Comparison of ENCODE assay signal across 27 cellular contexts in genomic region chr7:47649901-47650300, GRCh38.
DNase-seq lines count a peak whose midpoint lies in the region; ATAC-seq, FAIRE-seq and TF ChIP-seq lines count a peak whose summit lies in the region.
"Had no signal": no experiment of that assay in that cellular context is flagged by ENCODE, and none has a peak within 500 bp of the region (broad histone marks: within the 10 kb centered on the region; RNA-seq: fewer than 3 reads in every experiment).

No MANE protein-coding gene starts in this region.

- no peak overlapping the region for H2AK9ac ChIP-seq in IMR-90 (replicated peaks; ENCODE audit: low read depth, low read length, poor library complexity)

- H3K14ac ChIP-seq in IMR-90 (replicated peaks; ENCODE audit: low read depth, low read length): peak overlapping the region; percentile 83

- peak overlapping the region; percentile 60 for H4K5ac ChIP-seq in IMR-90 (ENCODE audit: low read depth, low read length)

- H2BK20ac ChIP-seq in IMR-90 (ENCODE audit: low read depth, low read length): peak overlapping the region; percentile 98

- H4K8ac ChIP-seq in IMR-90 (ENCODE audit: low read depth in 2 of 2, low read length in 2 of 2): peak overlapping the region; percentile 65 to 85; a peak in 2 of 4 replicates

- H3K36me3 Mint-ChIP-seq in astrocyte (ENCODE audit: low read depth, unreplicated experiment) (peaks cover 2% of the 10 kb centered on the region), neural progenitor cell (peaks cover 3% of the 10 kb centered on the region), MCF 10A (ENCODE audit: insufficient read depth, unreplicated experiment) (no peaks in the 10 kb centered on the region), HFFc6 (ENCODE audit: low read depth) (no peaks in the 10 kb centered on the region)
- H3K36me3 Mint-ChIP-seq: IgD-negative memory B cell had no signal

- dilution Hi-C loops in IMR-90 (cut with HindIII; ENCODE audit: low sequenced_read_pairs, unreplicated experiment): no loop called here

- H3K9me3 ChIP-seq in IMR-90 (ENCODE audit: control insufficient read depth, insufficient read depth, low read length) (no peaks in the 10 kb centered on the region), astrocyte (ENCODE audit: insufficient read depth, low read depth, low read length) (no peaks in the 10 kb centered on the region), neural progenitor cell (ENCODE audit: low read depth) (no peaks in the 10 kb centered on the region)

- BruUV-seq in IMR-90 (replicated peaks; lab: Mats Ljungman, UMichigan) (no TSS peak), MCF 10A (replicated peaks; lab: Mats Ljungman, UMichigan) (no TSS peak)

- no peak overlapping the region for H3K4me3 Mint-ChIP-seq in astrocyte (ENCODE audit: unreplicated experiment)
- no peak overlapping the region for H3K4me3 Mint-ChIP-seq in neural progenitor cell
- no peak overlapping the region for H3K4me3 Mint-ChIP-seq in MCF 10A (ENCODE audit: unreplicated experiment)
- no peak overlapping the region for H3K4me3 Mint-ChIP-seq in HFFc6
- H3K4me3 Mint-ChIP-seq: CD14-positive monocyte, IgD-negative memory B cell, T-helper 17 cell had no signal

- H3K9me1 ChIP-seq in IMR-90 (ENCODE audit: insufficient read depth, low read length): peaks cover 27% of the 10 kb centered on the region

- H3K4me2 ChIP-seq in IMR-90 (ENCODE audit: low read depth, low read length) (no peak overlapping the region), astrocyte (ENCODE audit: low read length) (no peak overlapping the region), neural progenitor cell (no peak overlapping the region)
- H3K4me2 ChIP-seq: KMS-11 had no signal

- H3K9me3 Mint-ChIP-seq in astrocyte (ENCODE audit: unreplicated experiment): peaks cover 3% of the 10 kb centered on the region
- H3K9me3 Mint-ChIP-seq in neural progenitor cell: peaks cover 3% of the 10 kb centered on the region
- no peaks in the 10 kb centered on the region for H3K9me3 Mint-ChIP-seq in MCF 10A (ENCODE audit: unreplicated experiment)
- H3K9me3 Mint-ChIP-seq in HFFc6: no peaks in the 10 kb centered on the region
- H3K9me3 Mint-ChIP-seq: IgD-negative memory B cell had no signal

- in situ Hi-C loops in IMR-90 (cut with MboI; ENCODE audit: low sequenced_read_pairs): no loop called here

- H3K4me1 Mint-ChIP-seq in astrocyte (ENCODE audit: low read depth, unreplicated experiment) (peaks cover 25% of the 10 kb centered on the region), neural progenitor cell (peaks cover 35% of the 10 kb centered on the region), MCF 10A (ENCODE audit: insufficient read depth, unreplicated experiment) (peaks cover 31% of the 10 kb centered on the region), HFFc6 (ENCODE audit: low read depth) (peaks cover 45% of the 10 kb centered on the region)

- H3K4me3 ChIP-seq in ACC112 (ENCODE audit: low read depth, low read length): no peak overlapping the region
- H3K4me3 ChIP-seq in IMR-90 (ENCODE audit: insufficient read depth, low read depth, low read length): no peak overlapping the region
- H3K4me3 ChIP-seq in astrocyte (ENCODE audit: insufficient read depth, low read depth, low read length): no peak overlapping the region
- no peak overlapping the region for H3K4me3 ChIP-seq in neural progenitor cell
- H3K4me3 ChIP-seq: GM23248 had no signal

- peak overlapping the region; percentile 59; the same call in 1 of the 2 replicates for H3K23ac ChIP-seq in IMR-90 (ENCODE audit: low read depth, low read length)

- DNase-seq in IMR-90 (no peak), astrocyte (ENCODE audit: low read depth) (peak; percentile 64), neural progenitor cell (ENCODE audit: low spot score) (no peak), MCF 10A (ENCODE audit: unreplicated experiment) (no peak), SHP77 (lab: John Stamatoyannopoulos, UW) (no peak), HFFc6 (no peak)
- no peak for DNase-seq in stimulated activated naive CD8-positive, alpha-beta T cell treated with anti-CD3 and anti-CD28 coated beads, Interleukin-15, Interleukin-2, amounts not matched to agents 100 U/mL and 50 U/mL, for 24 hours
- DNase-seq: Calu3, DMS153, DND-41, GM23248, H7, NCI-H1048, NCI-H1417, NCI-H187, NCI-H2081 treated with DMSO at 0.1 percent for 48 hours, NCI-H524, NCI-H774, SIG-M5, T-helper 17 cell had no signal

- no peak overlapping the region for H2BK5ac ChIP-seq in IMR-90 (ENCODE audit: low read depth, low read length, poor library complexity, severe bottlenecking)

- H3K4me1 ChIP-seq in ACC112 (ENCODE audit: control insufficient read depth, insufficient read depth, low read length, unreplicated experiment) (peaks cover 45% of the 10 kb centered on the region), IMR-90 (ENCODE audit: control insufficient read depth, insufficient read depth, low read length) (peaks cover 37% of the 10 kb centered on the region), astrocyte (ENCODE audit: insufficient read depth, low read length) (peaks cover 30% of the 10 kb centered on the region), neural progenitor cell (peaks cover 29% of the 10 kb centered on the region)

- peak overlapping the region; percentile 73 for H2AK5ac ChIP-seq in IMR-90 (ENCODE audit: low read depth, low read length)

- peak overlapping the region; percentile 97 for H3K4ac ChIP-seq in IMR-90 (ENCODE audit: low read depth, low read length)

- H3K36me3 ChIP-seq in ACC112 (ENCODE audit: insufficient read depth, low read length): 0 out of 2 replicates have a peak, but pooled peaks cover 3% of the 10 kb centered on the region
- H3K36me3 ChIP-seq in IMR-90 (ENCODE audit: control insufficient read depth, insufficient read depth, low read length): no peaks in the 10 kb centered on the region
- H3K36me3 ChIP-seq in astrocyte (ENCODE audit: insufficient read depth, low read length): no peaks in the 10 kb centered on the region
- no peaks in the 10 kb centered on the region for H3K36me3 ChIP-seq in neural progenitor cell

- peaks cover 0 to 4% of the 10 kb centered on the region in 2 experiments; a peak in 1 of 4 replicates for H3K79me1 ChIP-seq in IMR-90 (ENCODE audit: low read depth in 1 of 2, low read length in 2 of 2)

- no peak overlapping the region for H2AFZ ChIP-seq in ACC112 (ENCODE audit: low read length, unreplicated experiment)
- H2AFZ ChIP-seq in IMR-90 (replicated peaks; ENCODE audit: low read length, poor library complexity): no peak overlapping the region
- H2AFZ ChIP-seq in astrocyte (ENCODE audit: low read depth, low read length): no peak overlapping the region
- peak overlapping the region; percentile 58 for H2AFZ ChIP-seq in neural progenitor cell (replicated peaks)
- H2AFZ ChIP-seq: GM23248 had no signal

- peak overlapping the region; percentile 83 for H3K18ac ChIP-seq in IMR-90 (ENCODE audit: low read depth, low read length)

- H3K27ac ChIP-seq in ACC112 (ENCODE audit: low read depth, low read length): peak overlapping the region; percentile 100
- no peak overlapping the region for H3K27ac ChIP-seq in IMR-90 (ENCODE audit: insufficient read depth, low read length)
- no peak overlapping the region for H3K27ac ChIP-seq in astrocyte (ENCODE audit: low read depth, low read length)
- H3K27ac ChIP-seq in neural progenitor cell: no peak overlapping the region
- H3K27ac ChIP-seq: GM23248, KMS-11 had no signal

- TF ChIP-seq CTCF in IMR-90 (conservative IDR thresholded peaks at IDR 0.05; ENCODE audit: low read depth, low read length) (no peak), astrocyte (IDR thresholded peaks at IDR 0.05; ENCODE audit: insufficient read depth, low read depth, low read length) (no peak), neural progenitor cell (IDR thresholded peaks at IDR 0.05) (no peak), MCF 10A (IDR thresholded peaks at IDR 0.05; ENCODE audit: unreplicated experiment) (no peak), HFFc6 (IDR thresholded peaks at IDR 0.05) (no peak)

- peak overlapping the region; percentile 35 for H2BK15ac ChIP-seq in IMR-90 (ENCODE audit: low read depth, low read length)

- POLR2A ChIA-PET in IMR-90 (lab: Charles Lee; ENCODE audit: unreplicated experiment) (no interaction called here), MCF 10A (lab: Yijun Ruan, JAX) (no interaction called here)

- H4K20me1 ChIP-seq in IMR-90 (ENCODE audit: insufficient read depth, low read length) (no peaks in the 10 kb centered on the region), astrocyte (ENCODE audit: insufficient read depth, low read length) (no peaks in the 10 kb centered on the region), neural progenitor cell (ENCODE audit: low read depth) (no peaks in the 10 kb centered on the region)

- FAIRE-seq in astrocyte (lab: Jason Lieb, UNC): no peak
- FAIRE-seq: A204.1, GM19239 had no signal

- H3F3A ChIP-seq in neural progenitor cell (ENCODE audit: low read depth): peaks cover 5% of the 10 kb centered on the region

- peak overlapping the region; percentile 99 for H4K91ac ChIP-seq in IMR-90 (ENCODE audit: insufficient read depth, low read depth, low read length)

- TF ChIP-seq POLR2A in IMR-90 (IDR thresholded peaks at IDR 0.05; ENCODE audit: low read depth, low read length): no peak

- no peak overlapping the region for H3K56ac ChIP-seq in IMR-90 (ENCODE audit: extremely low read depth, insufficient read depth, low read length)

- WGBS in IMR-90 (ENCODE audit: extremely low coverage in 2 of 2, insufficient read length in 1 of 2), 2 experiments: 83% methylated on average over 1 of the region's 6 CpGs; no CpG with 5 or more reads in 1 of the 2 experiments

- H3K27ac Mint-ChIP-seq in astrocyte (ENCODE audit: unreplicated experiment) (no peak overlapping the region), neural progenitor cell (no peak overlapping the region), MCF 10A (ENCODE audit: low read depth, unreplicated experiment) (no peak overlapping the region), HFFc6 (no peak overlapping the region)
- H3K27ac Mint-ChIP-seq: T-helper 17 cell had no signal

- CTCF ChIA-PET in IMR-90 (lab: Yijun Ruan, JAX): no interaction called here
- CTCF ChIA-PET in MCF 10A (lab: Yijun Ruan, JAX): interaction anchor here (1.3 kb wide), 1 partner anchor 10 kb away, joined by 5 read pairs; no protein-coding TSS in a partner anchor

- H3K9ac ChIP-seq in IMR-90 (ENCODE audit: low read depth, low read length) (no peak overlapping the region), astrocyte (ENCODE audit: low read length) (no peak overlapping the region), neural progenitor cell (no peak overlapping the region)
- H3K9ac ChIP-seq: GM23248, KMS-11 had no signal

- H3K27me3 ChIP-seq in ACC112 (ENCODE audit: insufficient read depth, low read length) (no peaks in the 10 kb centered on the region), IMR-90 (ENCODE audit: control insufficient read depth, insufficient read depth, low read length) (no peaks in the 10 kb centered on the region; the same call in 1 of the 2 replicates), astrocyte (ENCODE audit: insufficient read depth, low read length) (no peaks in the 10 kb centered on the region), neural progenitor cell (no peaks in the 10 kb centered on the region)

- H2BK120ac ChIP-seq in IMR-90 (ENCODE audit: low read depth, low read length): peak overlapping the region; percentile 99

- ATAC-seq in IMR-90 (ENCODE audit: low read depth): no peak
- no peak for ATAC-seq in stimulated activated naive CD8-positive, alpha-beta T cell treated with anti-CD3 and anti-CD28 coated beads, Interleukin-15, Interleukin-2, amounts not matched to agents 100 U/mL and 50 U/mL, for 24 hours
- ATAC-seq: SK-N-SH treated with all-trans-retinoic acid at 6 μM for 48 hours, T-helper 17 cell had no signal

- H3K27me3 Mint-ChIP-seq in astrocyte (ENCODE audit: low read depth, unreplicated experiment) (no peaks in the 10 kb centered on the region), neural progenitor cell (ENCODE audit: insufficient read depth, low read depth) (peaks cover 6% of the 10 kb centered on the region), MCF 10A (ENCODE audit: insufficient read depth, unreplicated experiment) (no peaks in the 10 kb centered on the region), HFFc6 (ENCODE audit: insufficient read depth) (no peaks in the 10 kb centered on the region; the same call in none of the 2 replicates)
- H3K27me3 Mint-ChIP-seq: IgD-negative memory B cell, T-helper 17 cell had no signal

- no peak for TF ChIP-seq RAD21 in IMR-90 (IDR thresholded peaks at IDR 0.05; ENCODE audit: low read length)

- H3K79me2 ChIP-seq in ACC112 (ENCODE audit: control insufficient read depth, insufficient read depth, low read length, unreplicated experiment): no peaks in the 10 kb centered on the region
- no peaks in the 10 kb centered on the region for H3K79me2 ChIP-seq in astrocyte (ENCODE audit: insufficient read depth, low read length)
- no peaks in the 10 kb centered on the region for H3K79me2 ChIP-seq in neural progenitor cell (ENCODE audit: low read depth)

- intact Hi-C loops in IMR-90 (cut with micrococcal nuclease): loop anchor here (5.0 kb wide), 3 partner anchors 38 to 147 kb away; partner anchors contain the start of gene TNS3
- intact Hi-C loops in MCF 10A (cut with micrococcal nuclease): loop anchor here (2.0 to 5.0 kb wide), 3 partner anchors 27 to 63 kb away; no protein-coding TSS in a partner anchor
